In genomic region chr7:105218939-105219770, GRCh38 we compare ENCODE assay signal across 18 cellular contexts.
DNase-seq lines count a peak whose midpoint lies in the region; ATAC-seq, FAIRE-seq and TF ChIP-seq lines count a peak whose summit lies in the region.
"Had no signal": no experiment of that assay in that cellular context is flagged by ENCODE, and none has a peak within 500 bp of the region (broad histone marks: within the 10 kb centered on the region; RNA-seq: fewer than 3 reads in every experiment).

No MANE protein-coding gene starts in this region.

- FAIRE-seq in bronchial epithelial cell (lab: Jason Lieb, UNC), result no peak

- ATAC-seq in HG02623 (IDR thresholded peaks at IDR 0.05; ENCODE audit: unreplicated experiment), result no peak
- ATAC-seq in GM18868 (IDR thresholded peaks at IDR 0.05; ENCODE audit: unreplicated experiment), result no peak
- ATAC-seq: left ventricle myocardium superior; Right ventricle myocardium inferior; stimulated activated naive CD8-positive, alpha-beta T cell treated with anti-CD3 and anti-CD28 coated beads, Interleukin-15, Interleukin-2, amounts not matched to agents 100 U/mL and 50 U/mL, for 24 hours had no signal

- TF ChIP-seq CTCF in 22Rv1 (IDR thresholded peaks at IDR 0.05) (no peak), bronchial epithelial cell (IDR thresholded peaks at IDR 0.05; ENCODE audit: insufficient read depth, low read length, severe bottlenecking) (no peak)

- no peaks in the 10 kb centered on the region for H3K36me3 ChIP-seq in bronchial epithelial cell (ENCODE audit: control insufficient read depth, insufficient read depth, low read length)
- H3K36me3 ChIP-seq: adrenal gland, prostate gland had no signal

- DNase-seq in HPDE6-E6E7 (ENCODE audit: extremely low spot score) (peak; percentile 25), bronchial epithelial cell (ENCODE audit: low read depth) (peak; percentile 92), left kidney (ENCODE audit: low read depth, low spot score) (peak; percentile 80), mesenteric fat pad (ENCODE audit: low spot score) (no peak), glomerular visceral epithelial cell (ENCODE audit: extremely low spot score) (no peak)
- DNase-seq: adrenal gland; CD8-positive, alpha-beta memory T cell; left ventricle myocardium superior; naive B cell; NCI-H2227 treated with DMSO at 0.1 percent for 48 hours; NK-92 treated with Interleukin-12 subunit alpha and Interleukin-12 subunit beta, amount 100 ng/mL, for 24 hours; stimulated activated naive CD8-positive, alpha-beta T cell treated with anti-CD3 and anti-CD28 coated beads, Interleukin-15, Interleukin-2, amounts not matched to agents 100 U/mL and 50 U/mL, for 24 hours had no signal

- no peaks in the 10 kb centered on the region for H3K27me3 ChIP-seq in bronchial epithelial cell (ENCODE audit: control insufficient read depth, insufficient read depth, low read length)
- H3K27me3 ChIP-seq: adrenal gland had no signal

- no peak overlapping the region for H3K4me3 ChIP-seq in bronchial epithelial cell (ENCODE audit: low read depth, low read length)
- H3K4me3 ChIP-seq: adrenal gland, prostate gland had no signal

- H3K27ac ChIP-seq in 22Rv1, result peak overlapping the region; percentile 2; the same call in 1 of the 2 replicates
- H3K27ac ChIP-seq: adrenal gland, HL-60, prostate gland had no signal

Comparison
In these comparisons a context has a peak if more than half of its experiments do, and no peak if none do; other contexts are left out.
1. DNase-seq: peak in HPDE6-E6E7 (single experiment), bronchial epithelial cell (single experiment) and left kidney (single experiment); none in mesenteric fat pad (single experiment) and glomerular visceral epithelial cell (single experiment).